9 cellular contexts compared by ENCODE assay signal in the genomic region with DNA sequence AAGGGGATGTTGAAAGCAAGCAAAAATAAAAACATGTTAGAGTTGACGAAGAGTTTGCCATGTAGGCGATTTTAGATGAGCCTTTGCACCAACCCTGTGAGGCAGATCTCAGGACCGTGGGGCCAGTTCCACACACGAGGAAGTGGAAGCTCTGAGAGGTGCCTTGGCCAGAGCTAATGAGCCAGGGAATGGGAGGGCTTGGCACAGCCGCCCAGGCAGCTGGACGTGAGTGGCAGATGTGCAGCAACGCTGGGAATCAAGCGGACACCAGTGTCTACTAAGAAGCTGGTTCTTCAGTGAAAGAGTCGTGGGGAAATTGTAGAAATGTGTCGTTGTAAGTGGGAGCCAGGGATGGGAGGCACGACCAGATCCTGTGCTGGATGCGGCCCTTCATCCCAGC.
"Had no signal": no experiment of that assay in that cellular context is flagged by ENCODE, and none has a peak within 500 bp of the region (broad histone marks: within the 10 kb centered on the region; RNA-seq: fewer than 3 reads in every experiment).

No MANE protein-coding gene starts in this region.

- H3K4me3 ChIP-seq: breast epithelium, esophagus muscularis mucosa, hepatocyte, thyroid gland, upper lobe of left lung, vagina had no signal

- H3K4me1 ChIP-seq: breast epithelium, thyroid gland, upper lobe of left lung, vagina had no signal

- H3K79me2 ChIP-seq: hepatocyte had no signal

- H3K9me3 ChIP-seq: breast epithelium, esophagus muscularis mucosa, thyroid gland, upper lobe of left lung, vagina had no signal

- H3K4me2 ChIP-seq: hepatocyte had no signal

- H2AFZ ChIP-seq: hepatocyte had no signal

- H3K27me3 ChIP-seq: breast epithelium, esophagus muscularis mucosa, hepatocyte, thyroid gland, upper lobe of left lung, vagina had no signal

- H3K27ac ChIP-seq: breast epithelium, esophagus muscularis mucosa, hepatocyte, thyroid gland, upper lobe of left lung, vagina had no signal

- FAIRE-seq: colon, keratinocyte, small intestine had no signal

- H3K36me3 ChIP-seq: breast epithelium, esophagus muscularis mucosa, thyroid gland, upper lobe of left lung, vagina had no signal
